In the genomic region with DNA sequence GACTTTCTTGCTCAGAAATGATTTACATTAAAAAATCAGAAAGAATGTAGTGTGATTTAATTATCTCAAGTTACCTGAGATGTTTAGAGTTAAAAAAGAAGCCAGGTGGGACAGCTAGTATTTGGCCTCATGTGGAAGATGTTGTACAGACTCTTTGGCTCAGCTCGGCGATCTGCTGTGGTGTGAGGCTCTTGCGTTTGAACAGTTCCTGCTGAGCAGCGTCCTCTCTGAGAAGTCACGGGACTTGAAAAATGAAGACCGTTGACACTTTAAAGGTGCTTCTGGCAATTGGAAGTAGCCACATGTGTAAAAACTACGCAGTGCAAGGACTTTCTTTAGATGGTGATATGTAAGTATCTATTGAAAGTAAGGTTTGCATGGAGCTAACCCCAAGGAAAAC, we compare ENCODE assay signal across 27 cellular contexts.
DNase-seq lines count a peak whose midpoint lies in the region; ATAC-seq lines count a peak whose summit lies in the region.
"Had no signal": no experiment of that assay in that cellular context is flagged by ENCODE, and none has a peak within 500 bp of the region (broad histone marks: within the 10 kb centered on the region; RNA-seq: fewer than 3 reads in every experiment).

No MANE protein-coding gene starts in this region.

- peak overlapping the region; percentile 42 to 54 for H3K4me3 Mint-ChIP-seq in activated T-cell treated with anti-CD3 and anti-CD28 coated beads, Interleukin-2, amount 50 U/mL, for 72 hours
- H3K4me3 Mint-ChIP-seq in activated naive CD8-positive, alpha-beta T cell treated with anti-CD3 and anti-CD28 coated beads for 36 hours = peak overlapping the region; percentile 68
- H3K4me3 Mint-ChIP-seq in stimulated activated naive CD8-positive, alpha-beta T cell treated with anti-CD3 and anti-CD28 coated beads, Interleukin-15, amount 100 ng/mL, for 72 hours = peak overlapping the region; percentile 30 to 79
- H3K4me3 Mint-ChIP-seq: activated T-helper 17 cell treated with anti-CD3 and anti-CD28 coated beads, Interleukin-2, amount 50 U/mL, for 72 hours; brain; neural progenitor cell had no signal

- in situ Hi-C loops in G401 (cut with HindIII; ENCODE audit: low sequenced_read_pairs) = no loop called here

- H3K9me3 Mint-ChIP-seq in activated T-cell treated with anti-CD3 and anti-CD28 coated beads, Interleukin-2, amount 50 U/mL, for 72 hours = no peaks in the 10 kb centered on the region
- H3K9me3 Mint-ChIP-seq in activated naive CD8-positive, alpha-beta T cell treated with anti-CD3 and anti-CD28 coated beads for 36 hours = no peaks in the 10 kb centered on the region
- no peaks in the 10 kb centered on the region for H3K9me3 Mint-ChIP-seq in stimulated activated naive CD8-positive, alpha-beta T cell treated with anti-CD3 and anti-CD28 coated beads, Interleukin-15, amount 100 ng/mL, for 72 hours
- H3K9me3 Mint-ChIP-seq: activated T-helper 17 cell treated with anti-CD3 and anti-CD28 coated beads, Interleukin-2, amount 50 U/mL, for 72 hours had no signal

- no peak for DNase-seq in activated T-cell treated with anti-CD3 and anti-CD28 coated beads, Interleukin-2, amount 50 U/mL, for 72 hours
- DNase-seq in activated T-cell treated with anti-CD3 and anti-CD28 coated beads for 4 hours = no peak
- peak; percentile 16 for DNase-seq in G401 (ENCODE audit: low spot score)
- DNase-seq in activated naive CD8-positive, alpha-beta T cell treated with anti-CD3 and anti-CD28 coated beads for 36 hours = peak; percentile 18
- peak in 1 of 2 donors; percentile 37 for DNase-seq in stimulated activated naive CD8-positive, alpha-beta T cell treated with anti-CD3 and anti-CD28 coated beads, Interleukin-15, amount 100 ng/mL, for 72 hours
- DNase-seq in MV-4-11 (lab: John Stamatoyannopoulos, UW) = no peak
- DNase-seq in stimulated activated CD4-positive, alpha-beta T cell treated with anti-CD3 and anti-CD28 coated beads, Interleukin-4, amount 100 ng/mL, for 24 hours = no peak
- DNase-seq: activated CD4-positive, alpha-beta T cell treated with anti-CD3 and anti-CD28 coated beads, Interleukin-2, amount 50 U/mL, for 1 hour; DMS153; dorsolateral prefrontal cortex; foreskin fibroblast; GF-D8; GM23248; mammary epithelial cell; NCI-H1436; NCI-H2081; NCI-H446; NCI-H748 treated with DMSO at 0.1 percent for 48 hours; pancreas; retina; SHP77 treated with DMSO at 0.1 percent for 48 hours; stimulated activated naive CD4-positive, alpha-beta T cell treated with Interleukin-2 at 50 U/mL for 16 hours; T1000; uterus had no signal

- peaks cover 78% of the 10 kb centered on the region for H3K4me1 Mint-ChIP-seq in activated T-cell treated with anti-CD3 and anti-CD28 coated beads, Interleukin-2, amount 50 U/mL, for 72 hours (ENCODE audit: low read depth)
- H3K4me1 Mint-ChIP-seq in activated naive CD8-positive, alpha-beta T cell treated with anti-CD3 and anti-CD28 coated beads for 36 hours = peaks cover 72% of the 10 kb centered on the region
- H3K4me1 Mint-ChIP-seq in stimulated activated naive CD8-positive, alpha-beta T cell treated with anti-CD3 and anti-CD28 coated beads, Interleukin-15, amount 100 ng/mL, for 72 hours = peaks cover 80% of the 10 kb centered on the region

- H3K27ac Mint-ChIP-seq in activated T-cell treated with anti-CD3 and anti-CD28 coated beads, Interleukin-2, amount 50 U/mL, for 72 hours = peak overlapping the region; percentile 51
- H3K27ac Mint-ChIP-seq in activated naive CD8-positive, alpha-beta T cell treated with anti-CD3 and anti-CD28 coated beads for 36 hours = peak overlapping the region; percentile 62
- H3K27ac Mint-ChIP-seq in stimulated activated naive CD8-positive, alpha-beta T cell treated with anti-CD3 and anti-CD28 coated beads, Interleukin-15, amount 100 ng/mL, for 72 hours = peak overlapping the region; percentile 80 to 90
- H3K27ac Mint-ChIP-seq: activated T-helper 17 cell treated with anti-CD3 and anti-CD28 coated beads, Interleukin-2, amount 50 U/mL, for 72 hours had no signal

- H3K36me3 Mint-ChIP-seq in activated T-cell treated with anti-CD3 and anti-CD28 coated beads, Interleukin-2, amount 50 U/mL, for 72 hours (ENCODE audit: insufficient read depth in 2 of 2) = peaks cover 2 to 10% of the 10 kb centered on the region in 2 donors
- H3K36me3 Mint-ChIP-seq in activated naive CD8-positive, alpha-beta T cell treated with anti-CD3 and anti-CD28 coated beads for 36 hours = peaks cover 42% of the 10 kb centered on the region

- ATAC-seq in activated T-cell treated with anti-CD3 and anti-CD28 coated beads, Interleukin-2, amount 50 U/mL, for 72 hours (replicated peaks in 1 of 2) = peak; percentile 14 to 27
- ATAC-seq in stimulated activated naive CD8-positive, alpha-beta T cell treated with anti-CD3 and anti-CD28 coated beads, Interleukin-15, amount 100 ng/mL, for 72 hours = peak; percentile 59
- ATAC-seq: activated T-helper 17 cell treated with anti-CD3 and anti-CD28 coated beads, Interleukin-2, amount 50 U/mL, for 72 hours; pancreas had no signal

- H3K27me3 Mint-ChIP-seq in activated T-cell treated with anti-CD3 and anti-CD28 coated beads, Interleukin-2, amount 50 U/mL, for 72 hours (ENCODE audit: low read depth) = no peaks in the 10 kb centered on the region
- H3K27me3 Mint-ChIP-seq in activated naive CD8-positive, alpha-beta T cell treated with anti-CD3 and anti-CD28 coated beads for 36 hours = no peaks in the 10 kb centered on the region
- no peaks in the 10 kb centered on the region for H3K27me3 Mint-ChIP-seq in stimulated activated naive CD8-positive, alpha-beta T cell treated with anti-CD3 and anti-CD28 coated beads, Interleukin-15, amount 100 ng/mL, for 72 hours
- H3K27me3 Mint-ChIP-seq: activated T-helper 17 cell treated with anti-CD3 and anti-CD28 coated beads, Interleukin-2, amount 50 U/mL, for 72 hours; brain had no signal

Comparison
In these comparisons a context has a peak if more than half of its experiments do, and no peak if none do; other contexts are left out.
1. DNase-seq: peak in G401 (single experiment) and activated naive CD8-positive, alpha-beta T cell treated with anti-CD3 and anti-CD28 coated beads for 36 hours (single experiment); none in activated T-cell treated with anti-CD3 and anti-CD28 coated beads, Interleukin-2, amount 50 U/mL, for 72 hours (0 of 2), activated T-cell treated with anti-CD3 and anti-CD28 coated beads for 4 hours (single experiment), MV-4-11 (single experiment) and stimulated activated CD4-positive, alpha-beta T cell treated with anti-CD3 and anti-CD28 coated beads, Interleukin-4, amount 100 ng/mL, for 24 hours (single experiment).
2. Peak in every context shown above with its lines, with median percentiles within 50 percentile points of each other: H3K27ac Mint-ChIP-seq and H3K4me3 Mint-ChIP-seq.